ENCODE assay signal across 33 cellular contexts in genomic region chr4:54967289-54967688, GRCh38.
"Had no signal": no experiment of that assay in that cellular context is flagged by ENCODE, and none has a peak within 500 bp of the region (broad histone marks: within the 10 kb centered on the region; RNA-seq: fewer than 3 reads in every experiment).

No MANE protein-coding gene starts in this region.

- H3K36me3 Mint-ChIP-seq: naive thymus-derived CD8-positive, alpha-beta T cell; natural killer cell treated with Interleukin-12 subunit alpha and Interleukin-12 subunit beta and Interleukin-15 and Interleukin-18, amount 100 ng/mL, for 72 hours; stimulated activated memory B cell treated with anti-CD40 and anti-IgM and Interleukin-4, amounts not matched to agents 10 μg/mL and 1 μg/mL and 100 μg/mL, for 72 hours; type B pancreatic cell had no signal

- H3K27ac ChIP-seq: neutrophil, ovary, parathyroid adenoma, psoas muscle, right lobe of liver, skin epidermis, spleen, suprapubic skin, testis, tibial artery, transverse colon, upper lobe of right lung, uterus had no signal

- H3K4me3 ChIP-seq: ovary, psoas muscle, right lobe of liver, skin epidermis, smooth muscle cell, spleen, suprapubic skin, testis, tibial artery, transverse colon, upper lobe of right lung, uterus had no signal

- H3K27me3 ChIP-seq: neutrophil, ovary, right lobe of liver, suprapubic skin, testis, tibial artery, transverse colon, upper lobe of right lung, uterus had no signal

- H3K27ac Mint-ChIP-seq: natural killer cell treated with Interleukin-12 subunit alpha and Interleukin-12 subunit beta and Interleukin-15 and Interleukin-18, amount 100 ng/mL, for 72 hours; nephron progenitor cell; progenitor cell of endocrine pancreas; stimulated activated memory B cell treated with anti-CD40 and anti-IgM and Interleukin-4, amounts not matched to agents 10 μg/mL and 1 μg/mL and 100 μg/mL, for 72 hours; stimulated activated naive CD8-positive, alpha-beta T cell treated with anti-CD3 and anti-CD28 coated beads, Interleukin-15, amount 100 ng/mL, for 72 hours; type B pancreatic cell had no signal

- H3K79me2 ChIP-seq: parathyroid adenoma had no signal

- H3K9me3 Mint-ChIP-seq: naive thymus-derived CD8-positive, alpha-beta T cell; natural killer cell treated with Interleukin-12 subunit alpha and Interleukin-12 subunit beta and Interleukin-15 and Interleukin-18, amount 100 ng/mL, for 72 hours; nephron progenitor cell; neural crest cell; stimulated activated memory B cell treated with anti-CD40 and anti-IgM and Interleukin-4, amounts not matched to agents 10 μg/mL and 1 μg/mL and 100 μg/mL, for 72 hours; stimulated activated naive CD8-positive, alpha-beta T cell treated with anti-CD3 and anti-CD28 coated beads, Interleukin-15, amount 100 ng/mL, for 72 hours; type B pancreatic cell had no signal

- H3K4me3 Mint-ChIP-seq: naive thymus-derived CD8-positive, alpha-beta T cell; natural killer cell treated with Interleukin-12 subunit alpha and Interleukin-12 subunit beta and Interleukin-15 and Interleukin-18, amount 100 ng/mL, for 72 hours; nephron progenitor cell; neural crest cell; stimulated activated memory B cell treated with anti-CD40 and anti-IgM and Interleukin-4, amounts not matched to agents 10 μg/mL and 1 μg/mL and 100 μg/mL, for 72 hours; stimulated activated naive CD8-positive, alpha-beta T cell treated with anti-CD3 and anti-CD28 coated beads, Interleukin-15, amount 100 ng/mL, for 72 hours; type B pancreatic cell had no signal

- H3K4me1 Mint-ChIP-seq: naive thymus-derived CD8-positive, alpha-beta T cell; neural crest cell; stimulated activated memory B cell treated with anti-CD40 and anti-IgM and Interleukin-4, amounts not matched to agents 10 μg/mL and 1 μg/mL and 100 μg/mL, for 72 hours; stimulated activated naive CD8-positive, alpha-beta T cell treated with anti-CD3 and anti-CD28 coated beads, Interleukin-15, amount 100 ng/mL, for 72 hours had no signal

- DNase-seq: naive thymus-derived CD8-positive, alpha-beta T cell; nephron progenitor cell; nucleus accumbens; ovary; posterior cingulate gyrus; psoas muscle; right cardiac atrium; right lobe of liver; spleen; stimulated activated CD4-positive, alpha-beta T cell treated with anti-CD3 and anti-CD28 coated beads, Interleukin-12 subunit alpha, Interleukin-12 subunit beta, amount 100 ng/mL, for 4 hours; stimulated activated CD4-positive, alpha-beta T cell treated with anti-CD3 and anti-CD28 coated beads, Interleukin-1b, Interleukin-23, amount 100 ng/mL, for 48 hours; stimulated activated CD4-positive, alpha-beta T cell treated with anti-CD3 and anti-CD28 coated beads, Interleukin-4, amount 100 ng/mL, for 1 hour; stimulated activated CD4-positive, alpha-beta T cell treated with anti-CD3 and anti-CD28 coated beads, Interleukin-4, amount 100 ng/mL, for 4 hours; stimulated activated CD8-positive, alpha-beta memory T cell treated with anti-CD3 and anti-CD28 coated beads, Interleukin-4, amount 100 ng/mL, for 48 hours; stimulated activated naive CD4-positive, alpha-beta T cell; stimulated activated naive CD8-positive, alpha-beta T cell treated with anti-CD3 and anti-CD28 coated beads, Interleukin-15, amount 100 ng/mL, for 72 hours; stimulated activated naive CD8-positive, alpha-beta T cell treated with anti-CD3 and anti-CD28 coated beads, Interleukin-15, Interleukin-2, amounts not matched to agents 100 U/mL and 50 U/mL, for 24 hours; substantia nigra; testis; tibial artery; transverse colon; upper lobe of right lung; uterus had no signal

- ATAC-seq: naive thymus-derived CD8-positive, alpha-beta T cell; natural killer cell treated with Interleukin-12 subunit alpha and Interleukin-12 subunit beta and Interleukin-15 and Interleukin-18, amount 100 ng/mL, for 72 hours; psoas muscle; right cardiac atrium; right lobe of liver; stimulated activated memory B cell treated with anti-CD40 and anti-IgM and Interleukin-4, amounts not matched to agents 10 μg/mL and 1 μg/mL and 100 μg/mL, for 72 hours; stimulated activated naive CD8-positive, alpha-beta T cell treated with anti-CD3 and anti-CD28 coated beads, Interleukin-15, amount 100 ng/mL, for 72 hours; stimulated activated naive CD8-positive, alpha-beta T cell treated with anti-CD3 and anti-CD28 coated beads, Interleukin-15, Interleukin-2, amounts not matched to agents 100 U/mL and 50 U/mL, for 24 hours; upper lobe of right lung had no signal

- H3K36me3 ChIP-seq: neutrophil, ovary, right lobe of liver, spleen, suprapubic skin, tibial artery, transverse colon, upper lobe of right lung, uterus had no signal

- H3K4me2 ChIP-seq: smooth muscle cell had no signal

- H3K9me3 ChIP-seq: neutrophil, ovary, psoas muscle, right lobe of liver, spleen, suprapubic skin, testis, tibial artery, transverse colon, upper lobe of right lung, uterus had no signal

- H2AFZ ChIP-seq: parathyroid adenoma had no signal

- H3K4me1 ChIP-seq: parathyroid adenoma, psoas muscle, right lobe of liver, suprapubic skin, testis, tibial artery, transverse colon, upper lobe of right lung, uterus had no signal

- H3K27me3 Mint-ChIP-seq: stimulated activated naive CD8-positive, alpha-beta T cell treated with anti-CD3 and anti-CD28 coated beads, Interleukin-15, amount 100 ng/mL, for 72 hours had no signal
